24 cellular contexts compared by ENCODE assay signal in the genomic region with DNA sequence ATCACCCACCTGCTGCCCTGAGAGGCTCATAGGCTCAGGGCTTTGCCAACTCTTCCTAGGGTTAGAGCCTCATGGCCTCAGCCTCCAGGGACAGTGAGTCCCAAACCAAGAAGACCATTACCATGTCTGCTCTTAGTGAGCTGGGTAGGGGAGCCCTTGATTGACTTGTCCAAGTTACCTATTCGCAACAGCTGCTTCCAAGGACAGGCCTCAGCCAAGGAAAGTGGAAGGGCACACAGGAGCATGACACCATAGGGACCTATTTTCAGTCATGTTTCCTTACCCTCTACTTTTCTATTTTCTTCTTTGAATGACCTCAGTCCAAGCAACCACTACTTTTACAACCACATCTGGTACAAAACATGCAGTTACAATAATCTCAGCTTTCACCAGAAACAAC.
A peak's percentile ranks its signal among the peaks of the same experiment; 100 is the strongest.
DNase-seq lines count a peak whose midpoint lies in the region; ATAC-seq and TF ChIP-seq lines count a peak whose summit lies in the region.
"Had no signal": no experiment of that assay in that cellular context is flagged by ENCODE, and none has a peak within 500 bp of the region (broad histone marks: within the 10 kb centered on the region; RNA-seq: fewer than 3 reads in every experiment).

No MANE protein-coding gene starts in this region.

- H3K27me3 ChIP-seq in CD8-positive, alpha-beta memory T cell (ENCODE audit: insufficient read depth, low read length, poor library complexity, severe bottlenecking), result no peaks in the 10 kb centered on the region
- H3K27me3 ChIP-seq in Caco-2 (replicated peaks; ENCODE audit: control insufficient read depth, insufficient read depth, low read length) (no peaks in the 10 kb centered on the region), stomach (no peaks in the 10 kb centered on the region)
- H3K27me3 ChIP-seq: BE2C, MG63 had no signal

- peaks cover 68% of the 10 kb centered on the region for H3K4me1 Mint-ChIP-seq in activated naive CD4-positive, alpha-beta T cell treated with anti-CD3 and anti-CD28 coated beads, Interleukin-2, amount 50 U/mL, for 24 hours
- H3K4me1 Mint-ChIP-seq in CD8-positive, alpha-beta memory T cell, result peaks cover 39 to 45% (median 42%) of the 10 kb centered on the region in 3 donors
- H3K4me1 Mint-ChIP-seq in activated naive CD8-positive, alpha-beta T cell treated with anti-CD3 and anti-CD28 coated beads for 36 hours, result peaks cover 57% of the 10 kb centered on the region
- peaks cover 28 to 79% (median 73%) of the 10 kb centered on the region in 4 donors for H3K4me1 Mint-ChIP-seq in naive thymus-derived CD8-positive, alpha-beta T cell
- H3K4me1 Mint-ChIP-seq in Caco-2 (ENCODE audit: low read depth, unreplicated experiment), result no peaks in the 10 kb centered on the region

- POLR2A ChIA-PET in CD8-positive, alpha-beta memory T cell (lab: Charles Lee), result no interaction called here
- POLR2A ChIA-PET in naive thymus-derived CD8-positive, alpha-beta T cell (lab: Charles Lee), result interaction anchor here (0.9 to 1.0 kb wide), 3 partner anchors 28 to 80 kb away, joined by 3 to 4 read pairs (median 3); no protein-coding TSS in a partner anchor
- POLR2A ChIA-PET in Caco-2 (lab: Charles Lee), result no interaction called here

- H3K4me1 ChIP-seq in CD8-positive, alpha-beta memory T cell (ENCODE audit: insufficient read depth, low read length), result peaks cover 44% of the 10 kb centered on the region
- H3K4me1 ChIP-seq in Caco-2, result no peaks in the 10 kb centered on the region
- H3K4me1 ChIP-seq in stomach, result no peaks in the 10 kb centered on the region
- H3K4me1 ChIP-seq: A549, BE2C had no signal

- no peak for ATAC-seq in naive thymus-derived CD8-positive, alpha-beta T cell
- ATAC-seq in GM18498 (IDR thresholded peaks at IDR 0.05; ENCODE audit: unreplicated experiment), result no peak
- ATAC-seq: A549 had no signal

- H3K4me3 ChIP-seq in CD8-positive, alpha-beta memory T cell (ENCODE audit: low read length), result no peak overlapping the region
- H3K4me3 ChIP-seq in Caco-2 (ENCODE audit: low read depth, low read length) (no peak overlapping the region), stomach (no peak overlapping the region)
- H3K4me3 ChIP-seq: A549, MG63, PC-9 had no signal

- H3K27ac ChIP-seq in CD8-positive, alpha-beta memory T cell (ENCODE audit: low read depth, low read length), result no peak overlapping the region
- no peak overlapping the region for H3K27ac ChIP-seq in stomach
- H3K27ac ChIP-seq: A549, PC-9 had no signal

- WGBS in stomach, 5 donors, result 88 to 100% (median 95%) methylated on average over 1 of the region's 1 CpG

- DNase-seq in activated naive CD4-positive, alpha-beta T cell (lab: John Stamatoyannopoulos, UW), result no peak
- DNase-seq in CD8-positive, alpha-beta memory T cell, result no peak
- DNase-seq in activated naive CD8-positive, alpha-beta T cell treated with anti-CD3 and anti-CD28 coated beads for 36 hours, result no peak
- no peak for DNase-seq in naive thymus-derived CD8-positive, alpha-beta T cell
- no peak for DNase-seq in Caco-2
- DNase-seq in stomach, result no peak
- DNase-seq: BE2C, Calu3, DMS153, H7, Karpas-422, MG63, NCI-H1048, NCI-H1417 treated with DMSO at 0.1 percent for 48 hours, NCI-H187, NCI-H2107, NCI-H446 treated with DMSO at 0.1 percent for 48 hours, NCI-H69, PC-9, RPMI8226, SHP77 had no signal

- peaks cover 5% of the 10 kb centered on the region for H3K9me3 Mint-ChIP-seq in activated naive CD4-positive, alpha-beta T cell treated with anti-CD3 and anti-CD28 coated beads, Interleukin-2, amount 50 U/mL, for 24 hours
- H3K9me3 Mint-ChIP-seq in CD8-positive, alpha-beta memory T cell, result peaks cover 0 to 7% (median 4%) of the 10 kb centered on the region in 5 donors
- H3K9me3 Mint-ChIP-seq in activated naive CD8-positive, alpha-beta T cell treated with anti-CD3 and anti-CD28 coated beads for 36 hours, result peaks cover 9% of the 10 kb centered on the region
- peaks cover 0 to 9% (median 3%) of the 10 kb centered on the region in 9 donors for H3K9me3 Mint-ChIP-seq in naive thymus-derived CD8-positive, alpha-beta T cell
- no peaks in the 10 kb centered on the region for H3K9me3 Mint-ChIP-seq in Caco-2 (ENCODE audit: unreplicated experiment)

- no peaks in the 10 kb centered on the region for H3K9me3 ChIP-seq in CD8-positive, alpha-beta memory T cell (ENCODE audit: low read length)
- H3K9me3 ChIP-seq in Caco-2, result no peaks in the 10 kb centered on the region
- no peaks in the 10 kb centered on the region for H3K9me3 ChIP-seq in stomach
- H3K9me3 ChIP-seq: A549, BE2C, MG63 had no signal

- TF ChIP-seq POLR2A in stomach (IDR thresholded peaks at IDR 0.05), result no peak

- no peaks in the 10 kb centered on the region for H3K27me3 Mint-ChIP-seq in activated naive CD4-positive, alpha-beta T cell treated with anti-CD3 and anti-CD28 coated beads, Interleukin-2, amount 50 U/mL, for 24 hours
- H3K27me3 Mint-ChIP-seq in CD8-positive, alpha-beta memory T cell, result no peaks in the 10 kb centered on the region
- H3K27me3 Mint-ChIP-seq in activated naive CD8-positive, alpha-beta T cell treated with anti-CD3 and anti-CD28 coated beads for 36 hours, result no peaks in the 10 kb centered on the region
- no peaks in the 10 kb centered on the region for H3K27me3 Mint-ChIP-seq in naive thymus-derived CD8-positive, alpha-beta T cell
- H3K27me3 Mint-ChIP-seq in Caco-2 (ENCODE audit: insufficient read depth, unreplicated experiment), result no peaks in the 10 kb centered on the region

- no peak overlapping the region for H3K4me3 Mint-ChIP-seq in activated naive CD4-positive, alpha-beta T cell treated with anti-CD3 and anti-CD28 coated beads, Interleukin-2, amount 50 U/mL, for 24 hours
- no peak overlapping the region for H3K4me3 Mint-ChIP-seq in CD8-positive, alpha-beta memory T cell
- H3K4me3 Mint-ChIP-seq in activated naive CD8-positive, alpha-beta T cell treated with anti-CD3 and anti-CD28 coated beads for 36 hours, result no peak overlapping the region
- peak overlapping the region in 1 of 10 donors; percentile 27 for H3K4me3 Mint-ChIP-seq in naive thymus-derived CD8-positive, alpha-beta T cell
- H3K4me3 Mint-ChIP-seq in Caco-2 (ENCODE audit: unreplicated experiment), result no peak overlapping the region

- H3K36me3 ChIP-seq in CD8-positive, alpha-beta memory T cell (ENCODE audit: insufficient read depth, low read length), result no peaks in the 10 kb centered on the region
- H3K36me3 ChIP-seq in Caco-2 (ENCODE audit: control insufficient read depth, insufficient read depth, low read length) (no peaks in the 10 kb centered on the region), stomach (no peaks in the 10 kb centered on the region)
- H3K36me3 ChIP-seq: BE2C, MG63 had no signal

- CTCF ChIA-PET in CD8-positive, alpha-beta memory T cell (lab: Charles Lee), result interaction anchor here (1.2 to 1.3 kb wide), 3 partner anchors 11 to 21 kb away, joined by 3 to 4 read pairs (median 3); no protein-coding TSS in a partner anchor
- CTCF ChIA-PET in Caco-2 (lab: Charles Lee), result no interaction called here

- H3K36me3 Mint-ChIP-seq in activated naive CD4-positive, alpha-beta T cell treated with anti-CD3 and anti-CD28 coated beads, Interleukin-2, amount 50 U/mL, for 24 hours, result peaks cover 3% of the 10 kb centered on the region
- H3K36me3 Mint-ChIP-seq in CD8-positive, alpha-beta memory T cell, result peaks cover 0 to 7% (median 2%) of the 10 kb centered on the region in 3 donors
- peaks cover 16% of the 10 kb centered on the region for H3K36me3 Mint-ChIP-seq in activated naive CD8-positive, alpha-beta T cell treated with anti-CD3 and anti-CD28 coated beads for 36 hours
- peaks cover 0 to 4% (median 0%) of the 10 kb centered on the region in 3 donors for H3K36me3 Mint-ChIP-seq in naive thymus-derived CD8-positive, alpha-beta T cell
- no peaks in the 10 kb centered on the region for H3K36me3 Mint-ChIP-seq in Caco-2 (ENCODE audit: insufficient read depth, unreplicated experiment)

- intact Hi-C loops in Caco-2 (cut with micrococcal nuclease; ENCODE audit: unreplicated experiment) (no loop called here), stomach (cut with DNase I; ENCODE audit: low total_unique reads) (no loop called here)

- TF ChIP-seq EP300 in stomach (IDR thresholded peaks at IDR 0.05), result no peak

- H3K27ac Mint-ChIP-seq in activated naive CD4-positive, alpha-beta T cell treated with anti-CD3 and anti-CD28 coated beads, Interleukin-2, amount 50 U/mL, for 24 hours, result peak overlapping the region; percentile 55
- peak overlapping the region in 6 of 8 donors; percentile 15 to 81 (median 70) for H3K27ac Mint-ChIP-seq in CD8-positive, alpha-beta memory T cell
- H3K27ac Mint-ChIP-seq in activated naive CD8-positive, alpha-beta T cell treated with anti-CD3 and anti-CD28 coated beads for 36 hours, result peak overlapping the region; percentile 48
- peak overlapping the region; percentile 42 to 89 (median 74) for H3K27ac Mint-ChIP-seq in naive thymus-derived CD8-positive, alpha-beta T cell
- no peak overlapping the region for H3K27ac Mint-ChIP-seq in Caco-2 (ENCODE audit: unreplicated experiment)

- BruUV-seq in Caco-2 (replicated peaks; lab: Mats Ljungman, UMichigan), result no TSS peak

- no peak for TF ChIP-seq CTCF in Caco-2 (IDR thresholded peaks at IDR 0.05; ENCODE audit: insufficient read depth in 1 of 2, low read depth in 1 of 2, low read length in 1 of 2, severe bottlenecking in 1 of 2, unreplicated experiment in 1 of 2)
- TF ChIP-seq CTCF in stomach (IDR thresholded peaks at IDR 0.05), result no peak
